13 cellular contexts compared by ENCODE assay signal in the genomic region with DNA sequence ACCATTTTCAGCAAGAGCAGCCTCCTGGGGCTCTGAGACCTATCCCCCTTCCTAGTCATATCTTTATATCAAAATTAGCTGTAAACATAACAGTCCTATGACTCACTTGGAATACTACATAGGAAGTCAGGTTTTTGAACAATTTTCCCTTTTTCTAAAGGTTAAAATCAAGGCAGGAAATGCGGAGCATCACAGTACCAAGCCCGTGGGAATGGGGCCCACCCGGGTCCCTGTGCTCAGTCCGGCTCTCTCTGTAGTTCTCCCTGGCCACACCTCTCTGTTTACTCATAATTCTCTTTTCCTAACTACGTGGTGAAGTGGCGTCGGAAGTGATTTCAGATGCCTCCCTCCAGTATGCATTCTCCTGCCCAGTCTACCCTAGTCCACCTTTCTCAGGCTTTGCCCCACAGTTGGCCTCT.
DNase-seq lines count a peak whose midpoint lies in the region; ATAC-seq and TF ChIP-seq lines count a peak whose summit lies in the region.
"Had no signal": no experiment of that assay in that cellular context is flagged by ENCODE, and none has a peak within 500 bp of the region (broad histone marks: within the 10 kb centered on the region; RNA-seq: fewer than 3 reads in every experiment).

No MANE protein-coding gene starts in this region.

- no peak for ATAC-seq in CD4-positive, CD25-positive, alpha-beta regulatory T cell (ENCODE audit: low read depth in 2 of 2)
- no peak for ATAC-seq in T-cell (replicated peaks in 1 of 4)
- no peak for ATAC-seq in HG02981 (IDR thresholded peaks at IDR 0.05; ENCODE audit: unreplicated experiment)

- DNase-seq in CD4-positive, CD25-positive, alpha-beta regulatory T cell = no peak
- DNase-seq in M059J (ENCODE audit: low read depth) (peak; percentile 93), dorsolateral prefrontal cortex (no peak), neuronal stem cell (ENCODE audit: low spot score) (no peak), T-cell (no peak), NCI-H524 treated with DMSO at 0.1 percent for 48 hours (lab: John Stamatoyannopoulos, UW) (no peak), NCI-H2227 treated with DMSO at 0.1 percent for 48 hours (lab: John Stamatoyannopoulos, UW) (no peak)
- DNase-seq: COR-L47; NCI-H524; stimulated activated CD4-positive, alpha-beta T cell treated with anti-CD3 and anti-CD28 coated beads, Interleukin-12 subunit alpha, Interleukin-12 subunit beta, amount 100 ng/mL, for 4 hours; stimulated activated naive CD4-positive, alpha-beta T cell; T1000 had no signal

- H3K27me3 Mint-ChIP-seq in CD4-positive, CD25-positive, alpha-beta regulatory T cell = no peaks in the 10 kb centered on the region
- no peaks in the 10 kb centered on the region for H3K27me3 Mint-ChIP-seq in T-cell

- no peak overlapping the region for H2BK12ac ChIP-seq in neuronal stem cell (ENCODE audit: low read length)

- no peak overlapping the region for H3K27ac ChIP-seq in CD4-positive, CD25-positive, alpha-beta regulatory T cell (ENCODE audit: insufficient read depth, low read length, poor library complexity, severe bottlenecking)
- H3K27ac ChIP-seq in dorsolateral prefrontal cortex (peak overlapping the region in 32 of 59 donors; percentile 2 to 75 (median 38)), neuronal stem cell (replicated peaks; ENCODE audit: low read length) (no peak overlapping the region)

- H4K91ac ChIP-seq in neuronal stem cell (ENCODE audit: low read depth, low read length, poor library complexity) = no peak overlapping the region

- H3K23ac ChIP-seq in neuronal stem cell (ENCODE audit: low read depth, low read length, poor library complexity) = no peak overlapping the region

- no peak overlapping the region for H3K9ac ChIP-seq in neuronal stem cell (ENCODE audit: low read depth, low read length, poor library complexity)

- H4K8ac ChIP-seq in neuronal stem cell (ENCODE audit: low read depth, low read length) = no peak overlapping the region

- no peak overlapping the region for H3K4ac ChIP-seq in neuronal stem cell (ENCODE audit: low read length)

- no peak overlapping the region for H3K4me2 ChIP-seq in neuronal stem cell (ENCODE audit: insufficient read depth, low read length, poor library complexity, severe bottlenecking)

- H3K79me1 ChIP-seq in neuronal stem cell (ENCODE audit: low read depth, low read length) = no peaks in the 10 kb centered on the region

- no peak overlapping the region for H3K18ac ChIP-seq in neuronal stem cell (ENCODE audit: low read length)

- no peaks in the 10 kb centered on the region for H3K36me3 ChIP-seq in CD4-positive, CD25-positive, alpha-beta regulatory T cell (ENCODE audit: control insufficient read depth, insufficient read depth, low read length)
- peaks cover 0 to 1% of the 10 kb centered on the region in 2 donors for H3K36me3 ChIP-seq in neuronal stem cell (replicated peaks in 1 of 2; ENCODE audit: control insufficient read depth in 2 of 2, insufficient read depth in 2 of 2, low read length in 2 of 2)

- no peaks in the 10 kb centered on the region for H3K27me3 ChIP-seq in CD4-positive, CD25-positive, alpha-beta regulatory T cell (ENCODE audit: control insufficient read depth, insufficient read depth, low read length)
- H3K27me3 ChIP-seq in dorsolateral prefrontal cortex (no peaks in the 10 kb centered on the region), neuronal stem cell (ENCODE audit: control insufficient read depth in 3 of 3, insufficient read depth in 3 of 3, low read depth in 1 of 3, low read length in 3 of 3) (no peaks in the 10 kb centered on the region)

- intact Hi-C loops in dorsolateral prefrontal cortex (cut with DNase I) = no loop called here

- H3K14ac ChIP-seq in neuronal stem cell (ENCODE audit: low read length) = no peak overlapping the region

- POLR2A ChIA-PET in T-cell (lab: Charles Lee) = no interaction called here

- no peak overlapping the region for H2BK5ac ChIP-seq in neuronal stem cell (ENCODE audit: low read length)

- CTCF ChIA-PET in T-cell (lab: Charles Lee) = no interaction called here

- H3K27ac Mint-ChIP-seq in CD4-positive, CD25-positive, alpha-beta regulatory T cell = peak overlapping the region in 2 of 3 donors; percentile 6 to 67
- no peak overlapping the region for H3K27ac Mint-ChIP-seq in T-cell

- no CpG with 5 or more reads among the region's 7 CpGs for WGBS in neuronal stem cell (ENCODE audit: extremely low coverage in 2 of 2, insufficient read length in 2 of 2, insufficient replicate concordance in 1 of 2), 2 donors

- H3K36me3 Mint-ChIP-seq in CD4-positive, CD25-positive, alpha-beta regulatory T cell = no peaks in the 10 kb centered on the region
- no peaks in the 10 kb centered on the region for H3K36me3 Mint-ChIP-seq in T-cell

- H2BK120ac ChIP-seq in neuronal stem cell (ENCODE audit: low read depth, low read length) = no peak overlapping the region

- TF ChIP-seq CTCF in dorsolateral prefrontal cortex (IDR thresholded peaks at IDR 0.05 in 54 of 56, conservative IDR thresholded peaks at IDR 0.05 in 2 of 56; ENCODE audit: low read depth in 1 of 56, partially characterized antibody in 56 of 56) = no peak

- H3K9me3 Mint-ChIP-seq in CD4-positive, CD25-positive, alpha-beta regulatory T cell = no peaks in the 10 kb centered on the region
- H3K9me3 Mint-ChIP-seq in T-cell = no peaks in the 10 kb centered on the region

- no peak overlapping the region for H2BK15ac ChIP-seq in neuronal stem cell (ENCODE audit: low read length)

- H2AK5ac ChIP-seq in neuronal stem cell (ENCODE audit: low read depth, low read length) = no peak overlapping the region

- peak overlapping the region; percentile 67 for H2AFZ ChIP-seq in neuronal stem cell (ENCODE audit: low read length)

- peaks cover 9 to 22% (median 17%) of the 10 kb centered on the region in 4 donors for H3K4me1 Mint-ChIP-seq in CD4-positive, CD25-positive, alpha-beta regulatory T cell
- peaks cover 17% of the 10 kb centered on the region in 3 donors for H3K4me1 Mint-ChIP-seq in T-cell

- peaks cover 15% of the 10 kb centered on the region for H3K4me1 ChIP-seq in CD4-positive, CD25-positive, alpha-beta regulatory T cell (ENCODE audit: control insufficient read depth, insufficient read depth, low read length, poor library complexity, severe bottlenecking)
- H3K4me1 ChIP-seq in neuronal stem cell (ENCODE audit: control insufficient read depth in 2 of 2, insufficient read depth in 1 of 2, low read depth in 1 of 2, low read length in 2 of 2) = peaks cover 10 to 21% of the 10 kb centered on the region in 2 donors

- no peak overlapping the region for H3K4me3 Mint-ChIP-seq in CD4-positive, CD25-positive, alpha-beta regulatory T cell
- no peak overlapping the region for H3K4me3 Mint-ChIP-seq in T-cell

- no peak overlapping the region for H3K4me3 ChIP-seq in CD4-positive, CD25-positive, alpha-beta regulatory T cell (ENCODE audit: low read depth, low read length)
- H3K4me3 ChIP-seq in dorsolateral prefrontal cortex = no peak overlapping the region
- H3K4me3 ChIP-seq in neuronal stem cell (ENCODE audit: low read length in 2 of 2) = no peak overlapping the region

- H3K9me3 ChIP-seq in CD4-positive, CD25-positive, alpha-beta regulatory T cell (ENCODE audit: control insufficient read depth in 2 of 2, low read length in 2 of 2) = no peaks in the 10 kb centered on the region
- peaks cover 0 to 2% of the 10 kb centered on the region in 2 donors for H3K9me3 ChIP-seq in neuronal stem cell (replicated peaks in 1 of 2; ENCODE audit: control insufficient read depth in 2 of 2, insufficient read depth in 1 of 2, low read depth in 1 of 2, low read length in 2 of 2)

Comparison
In these comparisons a context has a peak if more than half of its experiments do, and no peak if none do; other contexts are left out.
1. H3K27ac ChIP-seq: peak in dorsolateral prefrontal cortex (32 of 59); none in CD4-positive, CD25-positive, alpha-beta regulatory T cell (single experiment) and neuronal stem cell (single experiment).
2. H3K27ac Mint-ChIP-seq: peak in CD4-positive, CD25-positive, alpha-beta regulatory T cell (2 of 3); none in T-cell (0 of 2).